Comparison of ENCODE assay signal across 15 cellular contexts in genomic region chr17:55710410-55710809, GRCh38. TPM values are rescaled to one million over a fixed set of nuclear protein-coding genes. Genes with fewer than 3 reads are reported as not detected.
DNase-seq lines count a peak whose midpoint lies in the region; ATAC-seq, FAIRE-seq and TF ChIP-seq lines count a peak whose summit lies in the region.
"Had no signal": no experiment of that assay in that cellular context is flagged by ENCODE, and none has a peak within 500 bp of the region (broad histone marks: within the 10 kb centered on the region; RNA-seq: fewer than 3 reads in every experiment).

No MANE protein-coding gene starts in this region.

- H3K4me1 ChIP-seq in endodermal cell (ENCODE audit: control insufficient read depth, insufficient read depth, low read length) (peaks cover 5% of the 10 kb centered on the region), sigmoid colon (peaks cover 0 to 30% (median 27%) of the 10 kb centered on the region in 4 donors), osteoblast (ENCODE audit: insufficient read depth, low read length) (peaks cover 3% of the 10 kb centered on the region)
- H3K4me1 ChIP-seq: BLaER1, prostate gland had no signal

- TF ChIP-seq EP300 in sigmoid colon (IDR thresholded peaks at IDR 0.05) = peak; percentile 5 to 58 (median 26)

- H3K27ac ChIP-seq in endodermal cell (ENCODE audit: low read depth, low read length) (no peak overlapping the region), sigmoid colon (peak overlapping the region in 2 of 4 donors; percentile 45 to 57), osteoblast (ENCODE audit: low read depth, low read length) (no peak overlapping the region)
- H3K27ac ChIP-seq: BLaER1, prostate gland had no signal

- no peak overlapping the region for H3K4me3 Mint-ChIP-seq in endodermal cell
- H3K4me3 Mint-ChIP-seq: activated T-cell treated with anti-CD3 and anti-CD28 coated beads, Interleukin-2, amount 50 U/mL, for 4 hours; dendritic cell treated with granulocyte-macrophage colony-stimulating factor and Interleukin-4, amounts not matched to agents 40 ng/mL and 50 ng/mL, for 4 days had no signal

- no peak for TF ChIP-seq POLR2A in sigmoid colon (IDR thresholded peaks at IDR 0.05)

- WGBS in endodermal cell (ENCODE audit: insufficient coverage in 1 of 2, insufficient read length in 1 of 2), 2 experiments = 93 to 96% methylated on average over 2 to 3 of the region's 3 CpGs
- 68 to 73% methylated on average over 3 of the region's 3 CpGs for WGBS in sigmoid colon, 2 donors

- H4K20me1 ChIP-seq in osteoblast (ENCODE audit: insufficient read depth, low read length) = no peaks in the 10 kb centered on the region
- H4K20me1 ChIP-seq: BLaER1 had no signal

- DNase-seq in HCEC 1CT (peak; percentile 26), NCI-H460 (ENCODE audit: extremely low read depth, low read depth) (peak; percentile 83), endodermal cell (peak; percentile 22), sigmoid colon (no peak), RCC 7860 (ENCODE audit: low spot score) (no peak), CD1c-positive myeloid dendritic cell (ENCODE audit: extremely low spot score) (no peak), osteoblast (ENCODE audit: insufficient read length, low spot score, missing footprints) (no peak)
- DNase-seq: activated T-cell treated with anti-CD3 and anti-CD28 coated beads, Interleukin-2, amount 50 U/mL, for 4 hours; mucosa of descending colon; stimulated activated CD4-positive, alpha-beta T cell treated with anti-CD3 and anti-CD28 coated beads, Interleukin-4, amount 100 ng/mL, for 1 hour had no signal

- H3K36me3 ChIP-seq in endodermal cell (ENCODE audit: control insufficient read depth, insufficient read depth, low read length) = no peaks in the 10 kb centered on the region
- H3K36me3 ChIP-seq in sigmoid colon = no peaks in the 10 kb centered on the region
- H3K36me3 ChIP-seq in osteoblast (ENCODE audit: insufficient read depth, low read length) = no peaks in the 10 kb centered on the region
- H3K36me3 ChIP-seq: BLaER1, prostate gland had no signal

- no peaks in the 10 kb centered on the region for H3K9me3 ChIP-seq in endodermal cell (ENCODE audit: control insufficient read depth, low read length)
- H3K9me3 ChIP-seq in sigmoid colon = no peaks in the 10 kb centered on the region
- H3K9me3 ChIP-seq in osteoblast (ENCODE audit: low read depth, low read length) = no peaks in the 10 kb centered on the region
- H3K9me3 ChIP-seq: BLaER1, mucosa of descending colon, prostate gland had no signal

- H3K27ac Mint-ChIP-seq in endodermal cell = no peak overlapping the region
- H3K27ac Mint-ChIP-seq: dendritic cell treated with granulocyte-macrophage colony-stimulating factor and Interleukin-4, amounts not matched to agents 40 ng/mL and 50 ng/mL, for 4 days had no signal

- no peaks in the 10 kb centered on the region for H3K36me3 Mint-ChIP-seq in endodermal cell (ENCODE audit: low read depth)

- peaks cover 28% of the 10 kb centered on the region for H3K4me1 Mint-ChIP-seq in endodermal cell

- no peaks in the 10 kb centered on the region for H3K79me2 ChIP-seq in osteoblast (ENCODE audit: insufficient read depth, low read length)

- no peak for FAIRE-seq in RCC 7860 (lab: Jason Lieb, UNC)
- FAIRE-seq: GM12892 had no signal

- ATAC-seq in GM21825 (IDR thresholded peaks at IDR 0.05; ENCODE audit: unreplicated experiment) = no peak
- ATAC-seq: activated T-cell treated with anti-CD3 and anti-CD28 coated beads, Interleukin-2, amount 50 U/mL, for 4 hours; mucosa of descending colon had no signal

- H3K4me2 ChIP-seq in osteoblast (ENCODE audit: insufficient read depth, low read length) = no peak overlapping the region
- H3K4me2 ChIP-seq: BLaER1 had no signal

- H3K27me3 ChIP-seq in endodermal cell (ENCODE audit: control insufficient read depth, insufficient read depth, low read length, poor library complexity, severe bottlenecking) = no peaks in the 10 kb centered on the region
- no peaks in the 10 kb centered on the region for H3K27me3 ChIP-seq in sigmoid colon
- no peaks in the 10 kb centered on the region for H3K27me3 ChIP-seq in osteoblast (ENCODE audit: insufficient read depth, low read length)
- H3K27me3 ChIP-seq: BLaER1 had no signal

- intact Hi-C loops in sigmoid colon (cut with DNase I) = no loop called here

- H3K9me3 Mint-ChIP-seq in endodermal cell = no peaks in the 10 kb centered on the region
- H3K9me3 Mint-ChIP-seq: activated T-cell treated with anti-CD3 and anti-CD28 coated beads, Interleukin-2, amount 50 U/mL, for 4 hours; dendritic cell treated with granulocyte-macrophage colony-stimulating factor and Interleukin-4, amounts not matched to agents 40 ng/mL and 50 ng/mL, for 4 days had no signal

- no peak overlapping the region for H3K4me3 ChIP-seq in endodermal cell (ENCODE audit: low read length)
- no peak overlapping the region for H3K4me3 ChIP-seq in sigmoid colon
- no peak overlapping the region for H3K4me3 ChIP-seq in osteoblast (ENCODE audit: insufficient read depth, low read length)
- H3K4me3 ChIP-seq: BLaER1, mucosa of descending colon, prostate gland had no signal

- no peak overlapping the region for H2AFZ ChIP-seq in osteoblast (ENCODE audit: low read length)

- no peak overlapping the region for H3K9ac ChIP-seq in endodermal cell (ENCODE audit: extremely low read depth, low read length, poor library complexity, severe bottlenecking)
- H3K9ac ChIP-seq: BLaER1 had no signal

- no peaks in the 10 kb centered on the region for H3K27me3 Mint-ChIP-seq in endodermal cell (ENCODE audit: insufficient read depth)

- no peak for TF ChIP-seq CTCF in endodermal cell (conservative IDR thresholded peaks at IDR 0.05)
- TF ChIP-seq CTCF in sigmoid colon (IDR thresholded peaks at IDR 0.05) = no peak
- TF ChIP-seq CTCF in osteoblast (IDR thresholded peaks at IDR 0.05; ENCODE audit: extremely low read depth, low read depth, low read length) = no peak

RNA-seq across cellular contexts. Expression of gene TMEM100, which starts 12.3 kb away (rescaled TPM):
- total RNA-seq in NCI-H460 (2014; rRNA removed; shearing (Covaris generic)) = 43.0 and 49.6 TPM in 2 replicates
- 14.3 and 23.2 TPM in 2 replicates for polyA plus RNA-seq in NCI-H460 (2014; cell fraction: nucleus; rRNA removed)
- total RNA-seq in endodermal cell (1 to 10 TPM in 1 of 2 donors, under 1 TPM in 1; 0.71 to 4.3 TPM), sigmoid colon (10 to 100 TPM in 3 of 4 donors, 1 to 10 TPM in 1; 9.0 to 25.0 (median 15.3) TPM), osteoblast (0.36 and 0.59 TPM in 2 replicates)
- polyA plus RNA-seq in endodermal cell (2013, experiment 1 of 2) = 7.9 TPM
- 9.2 TPM for polyA plus RNA-seq in endodermal cell (2013, experiment 2 of 2)
- polyA plus RNA-seq in sigmoid colon = 1 to 10 TPM; 2.5 to 7.1 (median 5.4) TPM
- total RNA-seq: activated T-cell treated with anti-CD3 and anti-CD28 coated beads, Interleukin-2, amount 50 U/mL, for 4 hours had no signal

RNA-seq across cellular contexts. Expression of gene PCTP, which starts 40.4 kb away (rescaled TPM):
- 19.8 and 19.9 TPM in 2 replicates for total RNA-seq in NCI-H460 (2014; rRNA removed; shearing (Covaris generic))
- polyA plus RNA-seq in NCI-H460 (2014; cell fraction: nucleus; rRNA removed) = 14.8 and 15.8 TPM in 2 replicates
- 10 to 100 TPM; 29.0 to 47.2 TPM for total RNA-seq in endodermal cell
- 25.4 TPM for polyA plus RNA-seq in endodermal cell (2013, experiment 1 of 2)
- polyA plus RNA-seq in endodermal cell (2013, experiment 2 of 2) = 27.3 TPM
- total RNA-seq in sigmoid colon = 10 to 100 TPM; 20.8 to 25.0 (median 23.9) TPM
- polyA plus RNA-seq in sigmoid colon = 10 to 100 TPM; 28.9 to 64.7 (median 45.0) TPM
- total RNA-seq in osteoblast = 9.4 and 9.8 TPM in 2 replicates

Comparison
In these comparisons a context has a peak if more than half of its experiments do, and no peak if none do; other contexts are left out.
1. DNase-seq: peak in HCEC 1CT (single experiment), NCI-H460 (single experiment) and endodermal cell (single experiment); none in sigmoid colon (single experiment), RCC 7860 (single experiment), CD1c-positive myeloid dendritic cell (single experiment) and osteoblast (single experiment).